In the genomic region with DNA sequence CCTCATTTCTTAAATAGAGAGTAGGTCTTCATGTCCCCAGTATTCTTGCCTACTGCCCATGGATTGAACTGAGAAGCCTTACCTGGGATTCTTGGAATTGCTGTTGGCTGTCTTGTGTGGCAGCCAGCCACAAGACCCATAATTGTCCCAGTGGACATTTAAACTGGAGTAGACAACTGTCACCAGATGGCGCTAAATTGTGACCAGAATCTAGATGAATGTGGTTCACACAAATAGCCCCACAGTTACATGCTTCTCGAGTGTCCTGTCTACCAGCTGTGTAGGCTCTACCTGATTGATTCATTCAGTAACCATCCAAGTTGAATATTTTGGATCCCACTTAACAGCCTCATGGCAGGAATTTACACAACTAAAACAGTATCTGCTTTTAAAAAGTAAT, we compare ENCODE assay signal across 8 cellular contexts.
DNase-seq lines count a peak whose midpoint lies in the region; ATAC-seq and TF ChIP-seq lines count a peak whose summit lies in the region.

No MANE protein-coding gene starts in this region.

- WGBS in trophoblast cell (ENCODE audit: extremely low coverage, insufficient coverage, insufficient read length) = no CpG with 5 or more reads among the region's 2 CpGs

- no peak overlapping the region for H2BK5ac ChIP-seq in trophoblast cell (ENCODE audit: low read depth, low read length, poor library complexity)

- H3K4me1 Mint-ChIP-seq in endothelial cell (ENCODE audit: unreplicated experiment) = peaks cover 80% of the 10 kb centered on the region

- H3K36me3 ChIP-seq in BLaER1 (peaks cover 9% of the 10 kb centered on the region; the same call in 1 of the 2 replicates), OCI-LY1 (ENCODE audit: insufficient read depth, low read length) (no peaks in the 10 kb centered on the region), trophoblast cell (ENCODE audit: control insufficient read depth in 1 of 2, insufficient read depth in 2 of 2, low read length in 2 of 2) (no peaks in the 10 kb centered on the region)

- H4K20me1 ChIP-seq in BLaER1 = peaks cover 100% of the 10 kb centered on the region
- H4K20me1 ChIP-seq in OCI-LY1 (ENCODE audit: insufficient read depth, low read length) = no peaks in the 10 kb centered on the region

- ATAC-seq in GM18520 (IDR thresholded peaks at IDR 0.05; ENCODE audit: unreplicated experiment) (peak; percentile 85), GM21381 (IDR thresholded peaks at IDR 0.05; ENCODE audit: unreplicated experiment) (no peak), HG02840 (IDR thresholded peaks at IDR 0.05; ENCODE audit: low FRiP score, unreplicated experiment) (no peak)

- TF ChIP-seq CTCF in OCI-LY1 (IDR thresholded peaks at IDR 0.05; ENCODE audit: low read length) (peak; percentile 62), endothelial cell (IDR thresholded peaks at IDR 0.05; ENCODE audit: unreplicated experiment) (no peak)

- no peak overlapping the region for H3K23ac ChIP-seq in trophoblast cell (ENCODE audit: low read length)

- H3K4me2 ChIP-seq in BLaER1 = peak overlapping the region; percentile 12; the same call in 1 of the 2 replicates
- no peak overlapping the region for H3K4me2 ChIP-seq in OCI-LY1 (ENCODE audit: low read length)
- no peak overlapping the region for H3K4me2 ChIP-seq in trophoblast cell (ENCODE audit: low read length)

- no peak overlapping the region for H2BK12ac ChIP-seq in trophoblast cell (ENCODE audit: low read length)

- H3K27me3 Mint-ChIP-seq in endothelial cell (ENCODE audit: unreplicated experiment) = no peaks in the 10 kb centered on the region

- no peak overlapping the region for H2AK5ac ChIP-seq in trophoblast cell (ENCODE audit: low read length)

- H3K9ac ChIP-seq in BLaER1 (no peak overlapping the region), OCI-LY1 (ENCODE audit: low read length) (no peak overlapping the region), trophoblast cell (ENCODE audit: low read length) (no peak overlapping the region)

- no peaks in the 10 kb centered on the region for H3K9me2 ChIP-seq in OCI-LY1 (ENCODE audit: low read depth, low read length)

- H3K4me1 ChIP-seq in BLaER1 (peaks cover 79% of the 10 kb centered on the region), OCI-LY1 (ENCODE audit: insufficient read depth, low read length, severe bottlenecking) (peaks cover 76% of the 10 kb centered on the region), trophoblast cell (ENCODE audit: control insufficient read depth in 1 of 2, insufficient read depth in 2 of 2, low read length in 2 of 2) (peaks cover 21 to 32% of the 10 kb centered on the region in 2 experiments)

- peaks cover 1% of the 10 kb centered on the region for H3K79me1 ChIP-seq in trophoblast cell (ENCODE audit: low read length)

- no peak overlapping the region for H3K27ac ChIP-seq in BLaER1
- no peak overlapping the region for H3K27ac ChIP-seq in OCI-LY1 (ENCODE audit: low read depth, low read length, poor library complexity, severe bottlenecking)
- no peak overlapping the region for H3K27ac ChIP-seq in trophoblast cell (ENCODE audit: low read depth, low read length)

- peak overlapping the region; percentile 77 for H3K27ac Mint-ChIP-seq in endothelial cell (ENCODE audit: unreplicated experiment)

- H3K4ac ChIP-seq in trophoblast cell (ENCODE audit: low read depth, low read length) = no peak overlapping the region

- peaks cover 4% of the 10 kb centered on the region for H3K36me3 Mint-ChIP-seq in endothelial cell (ENCODE audit: low read depth, unreplicated experiment)

- H3K4me3 Mint-ChIP-seq in endothelial cell (ENCODE audit: unreplicated experiment) = no peak overlapping the region

- H3K4me3 ChIP-seq in BLaER1 = no peak overlapping the region
- no peak overlapping the region for H3K4me3 ChIP-seq in OCI-LY1 (ENCODE audit: low read depth, low read length, poor library complexity, severe bottlenecking)
- no peak overlapping the region for H3K4me3 ChIP-seq in trophoblast cell (ENCODE audit: low read depth, low read length)

- H3F3A ChIP-seq in OCI-LY1 (ENCODE audit: insufficient read depth, low read length) = no peaks in the 10 kb centered on the region

- H3K18ac ChIP-seq in trophoblast cell (ENCODE audit: low read length) = no peak overlapping the region

- no peak overlapping the region for H4K8ac ChIP-seq in trophoblast cell (ENCODE audit: low read depth, low read length)

- H4K91ac ChIP-seq in trophoblast cell (ENCODE audit: low read depth, low read length) = no peak overlapping the region

- H3K27me3 ChIP-seq in BLaER1 = no peaks in the 10 kb centered on the region
- no peaks in the 10 kb centered on the region for H3K27me3 ChIP-seq in OCI-LY1 (ENCODE audit: insufficient read depth, low read length)
- no peaks in the 10 kb centered on the region for H3K27me3 ChIP-seq in trophoblast cell (ENCODE audit: insufficient read depth, low read length)

- peak; percentile 34 for DNase-seq in HK-2 (ENCODE audit: unreplicated experiment)
- peak; percentile 32 for DNase-seq in endothelial cell (ENCODE audit: low spot score)
- peak; percentile 82 to 96 for DNase-seq in trophoblast cell

- no peak overlapping the region for H3K14ac ChIP-seq in trophoblast cell (ENCODE audit: low read length)

- H2BK120ac ChIP-seq in trophoblast cell (ENCODE audit: insufficient read depth, low read length, poor library complexity) = no peak overlapping the region

- no peak overlapping the region for H4K12ac ChIP-seq in trophoblast cell (ENCODE audit: low read depth, low read length)

- peaks cover 81% of the 10 kb centered on the region for H3K79me2 ChIP-seq in OCI-LY1 (ENCODE audit: insufficient read depth, low read length)
- peaks cover 18% of the 10 kb centered on the region for H3K79me2 ChIP-seq in trophoblast cell (ENCODE audit: control insufficient read depth, insufficient read depth, low read length, poor library complexity)

- H3K9me3 Mint-ChIP-seq in endothelial cell (ENCODE audit: unreplicated experiment) = no peaks in the 10 kb centered on the region

- no peaks in the 10 kb centered on the region for H3K9me3 ChIP-seq in BLaER1
- H3K9me3 ChIP-seq in OCI-LY1 (ENCODE audit: low read length) = no peaks in the 10 kb centered on the region
- no peaks in the 10 kb centered on the region for H3K9me3 ChIP-seq in trophoblast cell (ENCODE audit: insufficient read depth, low read depth, low read length)

- H2AFZ ChIP-seq in OCI-LY1 (ENCODE audit: low read length) = no peak overlapping the region
- no peak overlapping the region for H2AFZ ChIP-seq in trophoblast cell (ENCODE audit: insufficient read depth, low read length, poor library complexity)

Comparison
In these comparisons a context has a peak if more than half of its experiments do, and no peak if none do; other contexts are left out.
1. DNase-seq: peak in every context shown above with its lines; median percentile 89 in trophoblast cell; 34 in HK-2; 32 in endothelial cell.